In genomic region chr11:102620858-102621561, GRCh38 we compare ENCODE assay signal across 12 cellular contexts. TPM values are rescaled to one million over a fixed set of nuclear protein-coding genes. Genes with fewer than 3 reads are reported as not detected.
A peak's percentile ranks its signal among the peaks of the same experiment; 100 is the strongest.
DNase-seq lines count a peak whose midpoint lies in the region; ATAC-seq lines count a peak whose summit lies in the region.
"Had no signal": no experiment of that assay in that cellular context is flagged by ENCODE, and none has a peak within 500 bp of the region (broad histone marks: within the 10 kb centered on the region; RNA-seq: fewer than 3 reads in every experiment).

No MANE protein-coding gene starts in this region.

- DNase-seq in right cardiac atrium = peak; percentile 49 to 58 (median 56)
- DNase-seq in Right ventricle myocardium superior = no peak
- DNase-seq in dermis microvascular lymphatic vessel endothelial cell (ENCODE audit: low read depth in 2 of 2) = peak; percentile 24 to 95
- no peak for DNase-seq in LoVo (ENCODE audit: low spot score)
- DNase-seq in OCI-M1 (lab: John Stamatoyannopoulos, UW) = no peak
- no peak for DNase-seq in activated CD8-positive, alpha-beta memory T cell treated with anti-CD3 and anti-CD28 coated beads, Interleukin-2, amount 10 ng/mL, durations not matched to agents 7 days and 5 days
- DNase-seq in retina = no peak
- DNase-seq: BE2C, mesendoderm, NCI-H2081 treated with DMSO at 0.1 percent for 48 hours, T-helper 17 cell had no signal

- no peaks in the 10 kb centered on the region for H3K27me3 ChIP-seq in right cardiac atrium (ENCODE audit: control insufficient read depth, insufficient read depth)
- H3K27me3 ChIP-seq: BE2C had no signal

- ATAC-seq in right cardiac atrium (peak in 1 of 2 donors; percentile 91), Right ventricle myocardium superior (ENCODE audit: poor library complexity) (no peak), HG03442 (IDR thresholded peaks at IDR 0.05; ENCODE audit: unreplicated experiment) (peak; percentile 84)
- no peak for ATAC-seq in activated CD8-positive, alpha-beta memory T cell treated with anti-CD3 and anti-CD28 coated beads, Interleukin-2, amount 10 ng/mL, durations not matched to agents 7 days and 5 days
- ATAC-seq: T-helper 17 cell had no signal

- CTCF ChIA-PET in activated CD8-positive, alpha-beta memory T cell treated with anti-CD3 and anti-CD28 coated beads, Interleukin-2, amount 10 ng/mL, durations not matched to agents 7 days and 5 days (lab: Charles Lee) = interaction anchor here (0.7 to 1.2 kb wide), 2 partner anchors 10 to 45 kb away, joined by 3 read pairs; no protein-coding TSS in a partner anchor

- no peaks in the 10 kb centered on the region for H3K4me1 Mint-ChIP-seq in activated CD8-positive, alpha-beta memory T cell treated with anti-CD3 and anti-CD28 coated beads, Interleukin-2, amount 10 ng/mL, durations not matched to agents 7 days and 5 days

- intact Hi-C loops in right cardiac atrium (cut with DNase I) = no loop called here
- intact Hi-C loops in Right ventricle myocardium superior (cut with DNase I) = no loop called here

- H3K27me3 Mint-ChIP-seq in activated CD8-positive, alpha-beta memory T cell treated with anti-CD3 and anti-CD28 coated beads, Interleukin-2, amount 10 ng/mL, durations not matched to agents 7 days and 5 days = peaks cover 5% of the 10 kb centered on the region

- H3K4me3 Mint-ChIP-seq in activated CD8-positive, alpha-beta memory T cell treated with anti-CD3 and anti-CD28 coated beads, Interleukin-2, amount 10 ng/mL, durations not matched to agents 7 days and 5 days = no peak overlapping the region
- H3K4me3 Mint-ChIP-seq: T-helper 17 cell had no signal

- 59% methylated on average over 12 of the region's 12 CpGs for WGBS in right cardiac atrium

- H3K4me1 ChIP-seq in right cardiac atrium (ENCODE audit: control insufficient read depth, insufficient read depth, low read length) = no peaks in the 10 kb centered on the region
- H3K4me1 ChIP-seq: BE2C had no signal

- no peaks in the 10 kb centered on the region for H3K9me3 Mint-ChIP-seq in activated CD8-positive, alpha-beta memory T cell treated with anti-CD3 and anti-CD28 coated beads, Interleukin-2, amount 10 ng/mL, durations not matched to agents 7 days and 5 days (ENCODE audit: low read depth)

- no peak overlapping the region for H3K27ac ChIP-seq in right cardiac atrium (ENCODE audit: low read length)

- no peaks in the 10 kb centered on the region for H3K36me3 Mint-ChIP-seq in activated CD8-positive, alpha-beta memory T cell treated with anti-CD3 and anti-CD28 coated beads, Interleukin-2, amount 10 ng/mL, durations not matched to agents 7 days and 5 days

- no peak overlapping the region for H3K4me3 ChIP-seq in right cardiac atrium (ENCODE audit: low read length)

- H3K9me3 ChIP-seq in right cardiac atrium (ENCODE audit: control insufficient read depth, low read length) = no peaks in the 10 kb centered on the region
- H3K9me3 ChIP-seq: BE2C had no signal

- H3K27ac Mint-ChIP-seq in activated CD8-positive, alpha-beta memory T cell treated with anti-CD3 and anti-CD28 coated beads, Interleukin-2, amount 10 ng/mL, durations not matched to agents 7 days and 5 days = no peak overlapping the region
- H3K27ac Mint-ChIP-seq: T-helper 17 cell had no signal

RNA-seq across cellular contexts. Expression of gene MMP20, which starts 4.1 kb away (rescaled TPM):
- total RNA-seq in right cardiac atrium (not detected), Right ventricle myocardium superior (not detected), dermis microvascular lymphatic vessel endothelial cell (not detected in 2 replicates)
- not detected for polyA plus RNA-seq in right cardiac atrium
- not detected for total RNA-seq in activated CD8-positive, alpha-beta memory T cell treated with anti-CD3 and anti-CD28 coated beads, Interleukin-2, amount 10 ng/mL, durations not matched to agents 7 days and 5 days
- total RNA-seq: T-helper 17 cell had no signal

Comparison
In these comparisons a context has a peak if more than half of its experiments do, and no peak if none do; other contexts are left out.
1. DNase-seq: peak in right cardiac atrium (3 of 3) and dermis microvascular lymphatic vessel endothelial cell (2 of 2); none in Right ventricle myocardium superior (single experiment), LoVo (single experiment), OCI-M1 (single experiment), activated CD8-positive, alpha-beta memory T cell treated with anti-CD3 and anti-CD28 coated beads, Interleukin-2, amount 10 ng/mL, durations not matched to agents 7 days and 5 days (single experiment) and retina (single experiment).